ENCODE assay signal across 20 cellular contexts in the genomic region with DNA sequence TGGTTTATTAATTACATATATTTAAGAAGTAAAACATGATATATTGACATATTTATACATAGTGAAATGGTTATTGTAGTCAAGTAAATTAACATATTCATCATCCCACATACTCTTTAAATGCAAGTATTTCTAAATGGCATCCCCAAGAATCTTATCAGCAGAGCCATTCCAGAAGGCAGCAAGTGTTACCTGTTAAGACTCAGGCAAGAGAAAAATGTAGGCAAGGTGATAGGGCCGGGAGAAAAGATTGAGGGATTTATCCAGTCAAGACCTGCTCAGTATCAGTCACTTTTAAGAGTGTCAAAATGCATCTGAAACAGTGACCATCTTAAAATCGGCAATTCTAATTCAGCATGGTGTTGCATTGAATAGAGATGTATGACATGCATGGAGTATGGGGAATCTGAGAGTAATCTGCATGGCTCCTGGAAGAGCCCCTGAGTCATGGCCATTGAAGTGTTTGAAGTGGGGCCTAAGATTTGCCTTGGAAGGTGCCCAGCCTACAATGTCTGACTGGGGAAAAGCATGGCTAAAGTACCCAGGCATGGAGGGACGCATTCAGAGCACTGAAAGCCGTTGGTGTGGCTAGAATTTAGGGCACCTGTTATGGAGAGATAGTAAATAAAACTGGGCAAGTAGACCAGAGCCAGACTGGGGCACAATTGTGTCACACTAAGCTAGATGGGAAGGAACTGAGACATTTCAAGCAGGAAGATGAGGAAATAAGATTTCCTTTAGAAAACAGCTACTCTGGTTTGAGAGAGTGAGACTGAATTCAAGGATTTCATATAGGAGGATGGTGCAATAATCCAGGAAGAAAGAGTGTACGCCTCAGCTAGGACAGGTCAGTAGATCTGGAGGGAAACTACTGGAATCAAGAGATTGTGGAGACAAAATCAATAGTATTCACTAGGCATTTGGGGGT. TPM values are rescaled to one million over a fixed set of nuclear protein-coding genes. Genes with fewer than 3 reads are reported as not detected.
A peak's percentile ranks its signal among the peaks of the same experiment; 100 is the strongest.
DNase-seq lines count a peak whose midpoint lies in the region; ATAC-seq and TF ChIP-seq lines count a peak whose summit lies in the region.
"Had no signal": no experiment of that assay in that cellular context is flagged by ENCODE, and none has a peak within 500 bp of the region (broad histone marks: within the 10 kb centered on the region; RNA-seq: fewer than 3 reads in every experiment).

No MANE protein-coding gene starts in this region.

- H3K36me3 Mint-ChIP-seq in endothelial cell (ENCODE audit: low read depth, unreplicated experiment) = no peaks in the 10 kb centered on the region
- no peaks in the 10 kb centered on the region for H3K36me3 Mint-ChIP-seq in T-helper 17 cell (ENCODE audit: low read depth)
- H3K36me3 Mint-ChIP-seq: CD8-positive, alpha-beta memory T cell; stimulated activated naive B cell treated with anti-CD40 and anti-IgM and Interleukin-4, amounts not matched to agents 10 μg/mL and 1 μg/mL and 100 μg/mL, for 72 hours had no signal

- H3K9me3 Mint-ChIP-seq in endothelial cell (ENCODE audit: unreplicated experiment) = no peaks in the 10 kb centered on the region
- H3K9me3 Mint-ChIP-seq: activated CD8-positive, alpha-beta T cell treated with anti-CD3 and anti-CD28 coated beads for 36 hours; dendritic cell treated with granulocyte-macrophage colony-stimulating factor and Interleukin-4, amounts not matched to agents 40 ng/mL and 50 ng/mL, for 4 days had no signal

- H3K27me3 ChIP-seq in HUES6 (ENCODE audit: control insufficient read depth, insufficient read depth, low read length) (no peaks in the 10 kb centered on the region), neutrophil (peaks cover 31% of the 10 kb centered on the region)
- H3K27me3 ChIP-seq: adrenal gland had no signal

- no peak overlapping the region for H3K9ac ChIP-seq in HUES6 (ENCODE audit: low read length)

- H3K4me1 ChIP-seq in HUES6 (ENCODE audit: control insufficient read depth, insufficient read depth, low read length) (peaks cover 12% of the 10 kb centered on the region), neutrophil (ENCODE audit: control insufficient read depth in 1 of 2, insufficient read depth in 1 of 2, low read depth in 1 of 2, low read length in 1 of 2) (peaks cover 18 to 20% of the 10 kb centered on the region in 2 experiments)
- H3K4me1 ChIP-seq: adrenal gland, heart right ventricle had no signal

- no peak for TF ChIP-seq CTCF in endothelial cell (IDR thresholded peaks at IDR 0.05; ENCODE audit: unreplicated experiment)
- TF ChIP-seq CTCF in neutrophil (IDR thresholded peaks at IDR 0.05) = no peak

- H3K27me3 Mint-ChIP-seq in endothelial cell (ENCODE audit: unreplicated experiment) (no peaks in the 10 kb centered on the region), T-helper 17 cell (peaks cover 43% of the 10 kb centered on the region)

- H3K27ac Mint-ChIP-seq in endothelial cell (ENCODE audit: unreplicated experiment) (peak overlapping the region; percentile 70), T-helper 17 cell (no peak overlapping the region)
- H3K27ac Mint-ChIP-seq: activated CD8-positive, alpha-beta T cell treated with anti-CD3 and anti-CD28 coated beads for 36 hours; CD8-positive, alpha-beta memory T cell; dendritic cell treated with granulocyte-macrophage colony-stimulating factor and Interleukin-4, amounts not matched to agents 40 ng/mL and 50 ng/mL, for 4 days; IgD-negative memory B cell; stimulated activated naive B cell treated with anti-CD40 and anti-IgM and Interleukin-4, amounts not matched to agents 10 μg/mL and 1 μg/mL and 100 μg/mL, for 72 hours had no signal

- no peak overlapping the region for H3K4me3 ChIP-seq in HUES6 (ENCODE audit: low read depth, low read length)
- H3K4me3 ChIP-seq in neutrophil (ENCODE audit: low read depth in 1 of 2, low read length in 1 of 2) = no peak overlapping the region
- H3K4me3 ChIP-seq: adrenal gland, heart right ventricle, skin epidermis had no signal

- peak; percentile 7 for DNase-seq in ELF-1 (ENCODE audit: low read depth, low spot score)
- no peak for DNase-seq in endothelial cell (ENCODE audit: low spot score)
- DNase-seq in T-helper 17 cell = no peak
- no peak for DNase-seq in retina
- no peak for DNase-seq in dedifferentiated amniotic fluid mesenchymal stem cell (ENCODE audit: extremely low spot score)
- DNase-seq: adrenal gland; left ventricle myocardium superior; posterior cingulate gyrus; stimulated activated CD4-positive, alpha-beta T cell treated with anti-CD3 and anti-CD28 coated beads, Interleukin-2, amount 100 ng/mL, for 24 hours; stimulated activated naive B cell treated with anti-CD40 and anti-IgM and Interleukin-4, amounts not matched to agents 10 μg/mL and 1 μg/mL and 100 μg/mL, for 72 hours had no signal

- H3K4me1 Mint-ChIP-seq in endothelial cell (ENCODE audit: unreplicated experiment) (peaks cover 10% of the 10 kb centered on the region), T-helper 17 cell (peaks cover 2% of the 10 kb centered on the region)
- H3K4me1 Mint-ChIP-seq: CD8-positive, alpha-beta memory T cell; IgD-negative memory B cell; stimulated activated naive B cell treated with anti-CD40 and anti-IgM and Interleukin-4, amounts not matched to agents 10 μg/mL and 1 μg/mL and 100 μg/mL, for 72 hours had no signal

- H3K9me3 ChIP-seq in HUES6 (ENCODE audit: control insufficient read depth, insufficient read depth, low read depth, low read length) (no peaks in the 10 kb centered on the region), neutrophil (no peaks in the 10 kb centered on the region), T-helper 17 cell (ENCODE audit: control insufficient read depth, low read length, poor library complexity, severe bottlenecking) (no peaks in the 10 kb centered on the region)
- H3K9me3 ChIP-seq: adrenal gland, heart right ventricle had no signal

- ATAC-seq in T-helper 17 cell = no peak
- ATAC-seq: activated CD4-positive, CD25-positive, alpha-beta regulatory T cell treated with anti-CD3 and anti-CD28 coated beads, Interleukin-2, amount 50 U/mL, for 24 hours; activated CD8-positive, alpha-beta T cell treated with anti-CD3 and anti-CD28 coated beads for 36 hours had no signal

- H3K4me3 Mint-ChIP-seq in endothelial cell (ENCODE audit: unreplicated experiment) (no peak overlapping the region), T-helper 17 cell (no peak overlapping the region)
- H3K4me3 Mint-ChIP-seq: activated CD8-positive, alpha-beta T cell treated with anti-CD3 and anti-CD28 coated beads for 36 hours; CD8-positive, alpha-beta memory T cell; dendritic cell treated with granulocyte-macrophage colony-stimulating factor and Interleukin-4, amounts not matched to agents 40 ng/mL and 50 ng/mL, for 4 days; IgD-negative memory B cell; stimulated activated naive B cell treated with anti-CD40 and anti-IgM and Interleukin-4, amounts not matched to agents 10 μg/mL and 1 μg/mL and 100 μg/mL, for 72 hours had no signal

- H3K36me3 ChIP-seq in HUES6 (ENCODE audit: control insufficient read depth, insufficient read depth, low read length) (no peaks in the 10 kb centered on the region), neutrophil (no peaks in the 10 kb centered on the region)
- H3K36me3 ChIP-seq: adrenal gland, heart right ventricle had no signal

- H3K27ac ChIP-seq in HUES6 (ENCODE audit: low read depth, low read length) (0 out of 2 replicates have a peak overlapping the region, but pooled peaks have one; percentile 3), neutrophil (peak overlapping the region; percentile 65)
- H3K27ac ChIP-seq: adrenal gland, heart right ventricle, skin epidermis had no signal

RNA-seq across cellular contexts. Expression of a gene that starts 25.0 kb away (rescaled TPM):
- total RNA-seq in endothelial cell (ENCODE audit: unreplicated experiment) = not detected
- total RNA-seq in T-helper 17 cell = not detected
- total RNA-seq: activated CD8-positive, alpha-beta T cell treated with anti-CD3 and anti-CD28 coated beads for 36 hours; adrenal gland; CD8-positive, alpha-beta memory T cell; mucosa of gallbladder had no signal

RNA-seq across cellular contexts. Expression of a gene that starts 33.1 kb away (rescaled TPM):
- total RNA-seq in endothelial cell (ENCODE audit: unreplicated experiment) = 8.8 TPM
- 1 to 10 TPM; 7.5 to 9.2 TPM for total RNA-seq in T-helper 17 cell
